8 cellular contexts compared by ENCODE assay signal in genomic region chr6:117674991-117675657, GRCh38. TPM values are rescaled to one million over a fixed set of nuclear protein-coding genes. Genes with fewer than 3 reads are reported as not detected.
DNase-seq lines count a peak whose midpoint lies in the region; ATAC-seq and TF ChIP-seq lines count a peak whose summit lies in the region.

Gene NUS1, plus strand, starts transcription at chr6:117675469. Its CDS starts 202 bp downstream, at chr6:117675671.

- H4K20me1 ChIP-seq in SU-DHL-6 (ENCODE audit: low read depth, low read length) = peaks cover 7% of the 10 kb centered on the region; the same call in 1 of the 2 replicates

- peak within 1 kb of the TSS; percentile 29; the same call in 1 of the 2 replicates for H3K27ac ChIP-seq in SU-DHL-6 (ENCODE audit: low read depth, low read length)
- H3K27ac ChIP-seq in ovary = peak within 1 kb of the TSS; percentile 13 to 41
- H3K27ac ChIP-seq in thymus (ENCODE audit: low read depth) = peak within 1 kb of the TSS; percentile 31

- ATAC-seq in HG02798 (IDR thresholded peaks at IDR 0.05; ENCODE audit: poor library complexity, unreplicated experiment) = peak; percentile 99

- TF ChIP-seq EP300 in ovary (IDR thresholded peaks at IDR 0.05) = no peak

- peak within 1 kb of the TSS; percentile 99 for H2AFZ ChIP-seq in SU-DHL-6 (ENCODE audit: low read depth, low read length, severe bottlenecking)

- H3K9me2 ChIP-seq in SU-DHL-6 (replicated peaks; ENCODE audit: insufficient read depth, low read length) = no peaks in the 10 kb centered on the region

- peak; percentile 23 for TF ChIP-seq POLR2A in ovary (IDR thresholded peaks at IDR 0.05)

- no peaks in the 10 kb centered on the region for H3K27me3 Mint-ChIP-seq in activated naive CD8-positive, alpha-beta T cell treated with anti-CD3 and anti-CD28 coated beads for 36 hours

- peak within 1 kb of the TSS; percentile 93 for H3K4me3 Mint-ChIP-seq in activated naive CD8-positive, alpha-beta T cell treated with anti-CD3 and anti-CD28 coated beads for 36 hours

- DNase-seq in NCI-H1417 (lab: John Stamatoyannopoulos, UW) = peak; percentile 94 to 97 (median 96)
- peak; percentile 98 for DNase-seq in activated naive CD8-positive, alpha-beta T cell treated with anti-CD3 and anti-CD28 coated beads for 36 hours
- DNase-seq in head of caudate nucleus = peak; percentile 97 to 100 (median 99)
- peak; percentile 95 to 98 (median 97) for DNase-seq in ovary

- H3K9me3 ChIP-seq in SU-DHL-6 (ENCODE audit: insufficient read depth, low read length) = no peaks in the 10 kb centered on the region
- peaks cover 0 to 3% of the 10 kb centered on the region in 2 donors for H3K9me3 ChIP-seq in ovary
- no peaks in the 10 kb centered on the region for H3K9me3 ChIP-seq in thymus (ENCODE audit: control insufficient read depth)

- WGBS in ovary, 3 donors = 0 to 1% (median 1%) methylated on average over 34 to 53 of the region's 53 CpGs
- under 1% methylated on average over 53 of the region's 53 CpGs for WGBS in thymus

- H3K27me3 ChIP-seq in SU-DHL-6 (ENCODE audit: low read length) = no peaks in the 10 kb centered on the region
- no peaks in the 10 kb centered on the region for H3K27me3 ChIP-seq in ovary
- H3K27me3 ChIP-seq in thymus (ENCODE audit: control insufficient read depth, insufficient read depth) = no peaks in the 10 kb centered on the region

- TF ChIP-seq CTCF in GM12873 (IDR thresholded peaks at IDR 0.05; ENCODE audit: insufficient read depth, low read depth, low read length, missing control alignments) (peak; percentile 76), SU-DHL-6 (IDR thresholded peaks at IDR 0.05; ENCODE audit: insufficient read depth, low read length, poor library complexity, severe bottlenecking) (peak; percentile 85), ovary (IDR thresholded peaks at IDR 0.05) (peak; percentile 42 to 82 (median 55))

- H3K36me3 ChIP-seq in SU-DHL-6 (ENCODE audit: low read length) (no peaks in the 10 kb centered on the region), ovary (no peaks in the 10 kb centered on the region), thymus (ENCODE audit: control insufficient read depth, insufficient read depth) (no peaks in the 10 kb centered on the region)

- peaks cover 35% of the 10 kb centered on the region for H3K36me3 Mint-ChIP-seq in activated naive CD8-positive, alpha-beta T cell treated with anti-CD3 and anti-CD28 coated beads for 36 hours

- peak within 1 kb of the TSS; percentile 94 for H3K4me2 ChIP-seq in SU-DHL-6 (ENCODE audit: low read depth, low read length, poor library complexity, severe bottlenecking)

- H3K4me1 Mint-ChIP-seq in activated naive CD8-positive, alpha-beta T cell treated with anti-CD3 and anti-CD28 coated beads for 36 hours = peaks cover 36% of the 10 kb centered on the region

- H3K9me3 Mint-ChIP-seq in activated naive CD8-positive, alpha-beta T cell treated with anti-CD3 and anti-CD28 coated beads for 36 hours = peaks cover 7% of the 10 kb centered on the region

- peak within 1 kb of the TSS; percentile 94 for H3K27ac Mint-ChIP-seq in activated naive CD8-positive, alpha-beta T cell treated with anti-CD3 and anti-CD28 coated beads for 36 hours

- intact Hi-C loops in head of caudate nucleus (cut with DNase I) (no loop called here), ovary (cut with DNase I) (no loop called here)

- peaks cover 2% of the 10 kb centered on the region for H3K4me1 ChIP-seq in ovary (ENCODE audit: insufficient read depth)
- peaks cover 11% of the 10 kb centered on the region for H3K4me1 ChIP-seq in thymus (ENCODE audit: control insufficient read depth, insufficient read depth, low read length)

- H3K9ac ChIP-seq in SU-DHL-6 (ENCODE audit: low read length) = peak within 1 kb of the TSS; percentile 98

- no peaks in the 10 kb centered on the region for H3F3A ChIP-seq in SU-DHL-6 (ENCODE audit: insufficient read depth)

- peaks cover 62% of the 10 kb centered on the region for H3K79me2 ChIP-seq in SU-DHL-6 (ENCODE audit: insufficient read depth, low read length)

- H3K4me3 ChIP-seq in SU-DHL-6 (ENCODE audit: insufficient read depth, low read length, poor library complexity, severe bottlenecking) (peak within 1 kb of the TSS; percentile 94), ovary (peak within 1 kb of the TSS; percentile 75), thymus (ENCODE audit: low read length) (peak within 1 kb of the TSS; percentile 55)

RNA-seq across cellular contexts. Expression of gene NUS1, which starts in this region (rescaled TPM):
- 10 to 100 TPM; 63.7 to 64.1 TPM for total RNA-seq in activated naive CD8-positive, alpha-beta T cell treated with anti-CD3 and anti-CD28 coated beads for 36 hours
- total RNA-seq in ovary = 10 to 100 TPM; 15.6 to 29.2 (median 25.6) TPM
- 10 to 100 TPM; 14.6 to 25.2 TPM for polyA plus RNA-seq in ovary
- polyA plus RNA-seq in thymus = 25.1 TPM

Comparison
In these comparisons a context has a peak if more than half of its experiments do, and no peak if none do; other contexts are left out.
1. Peak in every context shown above with its lines: DNase-seq, ATAC-seq, H3K4me3 ChIP-seq and H3K27ac ChIP-seq.